In genomic region chr20:43515628-43516027, GRCh38 we compare ENCODE assay signal across 1 cellular context.
A peak's percentile ranks its signal among the peaks of the same experiment; 100 is the strongest.
TF ChIP-seq lines count a peak whose summit lies in the region.

No MANE protein-coding gene starts in this region.

TF ChIP-seq in K562, 482 proteins besides CTCF, POLR2A, EP300 and RAD21 (continued from another document):
- TF ChIP-seq ZNF449 (CRISPR knock-in tag; IDR thresholded peaks at IDR 0.05) = no peak
- TF ChIP-seq ZNF263 (CRISPR knock-in tag; IDR thresholded peaks at IDR 0.05; ENCODE audit: borderline replicate concordance) = no peak
- no peak for TF ChIP-seq ARHGAP35 (IDR thresholded peaks at IDR 0.05; ENCODE audit: partially characterized antibody)
- TF ChIP-seq ZBTB26 (CRISPR knock-in tag; IDR thresholded peaks at IDR 0.05) = no peak
- TF ChIP-seq GMEB1 (CRISPR knock-in tag; IDR thresholded peaks at IDR 0.05) = no peak
- no peak for TF ChIP-seq FIP1L1 (IDR thresholded peaks at IDR 0.05; ENCODE audit: low read depth, low read length, poor library complexity, severe bottlenecking)
- TF ChIP-seq PREB (CRISPR knock-in tag; IDR thresholded peaks at IDR 0.05) = no peak
- no peak for TF ChIP-seq ZNF668 (CRISPR knock-in tag; IDR thresholded peaks at IDR 0.05)
- TF ChIP-seq KLF6 (CRISPR knock-in tag; IDR thresholded peaks at IDR 0.05; ENCODE audit: borderline replicate concordance) = no peak
- no peak for TF ChIP-seq SMARCE1 (IDR thresholded peaks at IDR 0.05)
- TF ChIP-seq ZNF232 (CRISPR knock-in tag; IDR thresholded peaks at IDR 0.05) = no peak
- TF ChIP-seq ELF2 (CRISPR knock-in tag; IDR thresholded peaks at IDR 0.05) = no peak
- TF ChIP-seq U2AF2 (optimal IDR thresholded peaks at IDR 0.05; ENCODE audit: low read depth, low read length) = no peak
- no peak for TF ChIP-seq GABPA (tag; conservative IDR thresholded peaks at IDR 0.05; ENCODE audit: low read depth)
- no peak for TF ChIP-seq ZNF407 (IDR thresholded peaks at IDR 0.05; ENCODE audit: low read depth)
- no peak for TF ChIP-seq CBFB (CRISPR knock-in tag; IDR thresholded peaks at IDR 0.05)
- no peak for TF ChIP-seq RBM39 (optimal IDR thresholded peaks at IDR 0.05; ENCODE audit: low read depth, low read length)
- no peak for TF ChIP-seq ILK (tag; IDR thresholded peaks at IDR 0.05; ENCODE audit: borderline replicate concordance, low read depth)
- TF ChIP-seq NFIX (CRISPR knock-in tag; IDR thresholded peaks at IDR 0.05; ENCODE audit: low read depth) = no peak
- TF ChIP-seq HDAC6 (IDR thresholded peaks at IDR 0.05; ENCODE audit: low read depth, low read length) = no peak
- no peak for TF ChIP-seq DPF2 (IDR thresholded peaks at IDR 0.05)
- TF ChIP-seq ZNF184 (CRISPR knock-in tag; IDR thresholded peaks at IDR 0.05) = no peak
- no peak for TF ChIP-seq C11orf30 (IDR thresholded peaks at IDR 0.05; ENCODE audit: low read depth)
- no peak for TF ChIP-seq ZNF511 (CRISPR knock-in tag; IDR thresholded peaks at IDR 0.05)
- no peak for TF ChIP-seq SREBF2 (CRISPR knock-in tag; IDR thresholded peaks at IDR 0.05)
- TF ChIP-seq EZH2 (IDR thresholded peaks at IDR 0.05; ENCODE audit: borderline replicate concordance, low read depth, low read length) = no peak
- no peak for TF ChIP-seq HIVEP1 (CRISPR knock-in tag; IDR thresholded peaks at IDR 0.05)
- no peak for TF ChIP-seq ZHX1 (conservative IDR thresholded peaks at IDR 0.05; ENCODE audit: low read length)
- no peak for TF ChIP-seq ELK3 (CRISPR knock-in tag; IDR thresholded peaks at IDR 0.05)
- 0 out of 2 replicates have a peak, but pooled peaks have one; percentile 17 for TF ChIP-seq CBFA2T2 (conservative IDR thresholded peaks at IDR 0.05)
- no peak for TF ChIP-seq TFE3 (CRISPR knock-in tag; IDR thresholded peaks at IDR 0.05)
- no peak for TF ChIP-seq NBN (IDR thresholded peaks at IDR 0.05; ENCODE audit: low read depth)
- no peak for TF ChIP-seq KDM4B (IDR thresholded peaks at IDR 0.05; ENCODE audit: borderline replicate concordance in 2 of 2, low read depth in 1 of 2)
- TF ChIP-seq ZNF23 (CRISPR knock-in tag; IDR thresholded peaks at IDR 0.05) = no peak
TF ChIP-seq in K562: peak in this region for 9.
